In the genomic region with DNA sequence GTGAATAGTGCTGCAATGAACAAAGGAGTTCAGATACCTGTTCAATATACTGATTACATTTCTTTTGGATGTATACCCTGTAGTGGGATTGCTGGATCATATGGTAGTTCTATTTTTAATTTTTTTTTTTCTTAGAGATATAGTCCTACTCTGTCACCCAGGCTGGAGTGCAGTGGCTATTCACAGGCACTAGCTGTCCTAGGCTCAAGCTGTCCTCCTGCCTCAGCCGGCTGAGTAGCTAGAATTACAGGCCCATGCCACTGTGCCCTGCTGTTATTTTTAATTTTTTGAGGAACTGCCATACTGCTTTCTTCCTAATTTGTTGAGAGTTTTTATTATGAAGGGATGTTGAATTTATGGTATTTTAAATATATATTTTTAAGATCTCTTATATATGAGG, we compare ENCODE assay signal across 38 cellular contexts. TPM values are rescaled to one million over a fixed set of nuclear protein-coding genes. Genes with fewer than 3 reads are reported as not detected.
"Had no signal": no experiment of that assay in that cellular context is flagged by ENCODE, and none has a peak within 500 bp of the region (broad histone marks: within the 10 kb centered on the region; RNA-seq: fewer than 3 reads in every experiment).

No MANE protein-coding gene starts in this region.

- H3K4me1 ChIP-seq: adrenal gland, body of pancreas, breast epithelium had no signal

- H3K36me3 ChIP-seq: adrenal gland, brain microvascular endothelial cell, breast epithelium had no signal

- H3K9me3 Mint-ChIP-seq: activated B cell treated with CpG ODN at 0.5 μM for 24 hours; activated CD4-positive, alpha-beta memory T cell treated with anti-CD3 and anti-CD28 coated beads for 36 hours; activated CD4-positive, alpha-beta T cell treated with anti-CD3 and anti-CD28 coated beads, Interleukin-2, amount 10 ng/mL, durations not matched to agents 24 days and 14 days; activated CD8-positive, alpha-beta T cell treated with anti-CD3 and anti-CD28 coated beads for 36 hours; activated naive CD4-positive, alpha-beta T cell treated with anti-CD3 and anti-CD28 coated beads for 36 hours; activated naive CD8-positive, alpha-beta T cell treated with anti-CD3 and anti-CD28 coated beads for 36 hours; activated T-cell treated with anti-CD3 and anti-CD28 coated beads, Interleukin-2, amount 50 U/mL, for 4 hours; activated T-cell treated with anti-CD3 and anti-CD28 coated beads, Interleukin-2, amount 50 U/mL, for 72 hours; activated T-helper 1 cell treated with anti-CD3 and anti-CD28 coated beads, Interleukin-12 subunit alpha, Interleukin-12 subunit beta, Interleukin-2, Interleukin-4 antibody, amounts not matched to agents 30 ng/mL and 10 ng/mL and 1 ng/mL, durations not matched to agents 14 hours and 24 hours and 36 hours; activated T-helper 17 cell treated with anti-CD3 and anti-CD28 coated beads, Interleukin-2, amount 50 U/mL, for 72 hours; central memory CD8-positive, alpha-beta T cell; T-helper 1 cell treated with Interleukin-12 subunit alpha and Interleukin-12 subunit beta and Interleukin-4 antibody, amounts not matched to agents 30 μg/mL and 1 μg/mL, for 36 hours; T-helper 2 cell treated with Interferon-gamma antibody and Interleukin-4, amounts not matched to agents 5 μg/mL and 100 μg/mL, for 36 hours had no signal

- H3K27ac Mint-ChIP-seq: activated B cell treated with CpG ODN at 0.5 μM for 24 hours; activated CD4-positive, alpha-beta memory T cell treated with anti-CD3 and anti-CD28 coated beads for 36 hours; activated CD4-positive, alpha-beta T cell treated with anti-CD3 and anti-CD28 coated beads, Interleukin-2, amount 10 ng/mL, durations not matched to agents 24 days and 14 days; activated CD8-positive, alpha-beta T cell treated with anti-CD3 and anti-CD28 coated beads for 36 hours; activated naive CD4-positive, alpha-beta T cell treated with anti-CD3 and anti-CD28 coated beads for 36 hours; activated naive CD4-positive, alpha-beta T cell treated with anti-CD3 and anti-CD28 coated beads, Interleukin-2, amount 50 U/mL, for 72 hours; activated naive CD8-positive, alpha-beta T cell treated with anti-CD3 and anti-CD28 coated beads for 36 hours; activated T-cell treated with anti-CD3 and anti-CD28 coated beads, Interleukin-2, amount 50 U/mL, for 72 hours; activated T-helper 1 cell treated with anti-CD3 and anti-CD28 coated beads, Interleukin-12 subunit alpha, Interleukin-12 subunit beta, Interleukin-2, Interleukin-4 antibody, amounts not matched to agents 30 ng/mL and 10 ng/mL and 1 ng/mL, durations not matched to agents 14 hours and 24 hours and 36 hours; activated T-helper 17 cell treated with anti-CD3 and anti-CD28 coated beads, Interleukin-2, amount 50 U/mL, for 72 hours; T-helper 1 cell treated with Interleukin-12 subunit alpha and Interleukin-12 subunit beta and Interleukin-4 antibody, amounts not matched to agents 30 μg/mL and 1 μg/mL, for 36 hours; T-helper 2 cell treated with Interferon-gamma antibody and Interleukin-4, amounts not matched to agents 5 μg/mL and 100 μg/mL, for 36 hours had no signal

- DNase-seq: activated B cell treated with CpG ODN at 0.5 μM for 24 hours; activated CD4-positive, alpha-beta memory T cell treated with anti-CD3 and anti-CD28 coated beads for 36 hours; activated CD4-positive, alpha-beta T cell treated with anti-CD3 and anti-CD28 coated beads for 4 hours; activated CD4-positive, alpha-beta T cell treated with anti-CD3 and anti-CD28 coated beads, Interleukin-2, amount 10 ng/mL, durations not matched to agents 24 days and 14 days; activated CD4-positive, alpha-beta T cell treated with anti-CD3 and anti-CD28 coated beads, Interleukin-2, amount 50 U/mL, for 1 hour; activated CD4-positive, alpha-beta T cell treated with anti-CD3 and anti-CD28 coated beads, Interleukin-2, amount 50 U/mL, for 4 hours; activated CD4-positive, CD25-positive, alpha-beta regulatory T cell treated with anti-CD3 and anti-CD28 coated beads, Interleukin-2, amount 50 U/mL, for 72 hours; activated CD8-positive, alpha-beta memory T cell treated with anti-CD3 and anti-CD28 coated beads, Interleukin-2, amount 50 U/mL, for 4 hours; activated CD8-positive, alpha-beta T cell treated with anti-CD3 and anti-CD28 coated beads for 36 hours; activated effector memory CD4-positive, alpha-beta T cell treated with anti-CD3 and anti-CD28 coated beads, Interleukin-2, amount 50 U/mL, for 16 hours; activated gamma-delta T cell treated with Interleukin-2 at 50 U/mL for 16 hours; activated naive CD4-positive, alpha-beta T cell; activated naive CD4-positive, alpha-beta T cell treated with anti-CD3 and anti-CD28 coated beads for 36 hours; activated naive CD4-positive, alpha-beta T cell treated with anti-CD3 and anti-CD28 coated beads, Interleukin-2, amount 50 U/mL, for 16 hours; activated naive CD8-positive, alpha-beta T cell treated with anti-CD3 and anti-CD28 coated beads for 36 hours; activated T-cell treated with anti-CD3 and anti-CD28 coated beads for 4 hours; activated T-cell treated with anti-CD3 and anti-CD28 coated beads, Interleukin-2, amount 50 U/mL, for 1 hour; activated T-cell treated with anti-CD3 and anti-CD28 coated beads, Interleukin-2, amount 50 U/mL, for 4 hours; activated T-cell treated with anti-CD3 and anti-CD28 coated beads, Interleukin-2, amount 50 U/mL, for 72 hours; adrenal gland; amniotic stem cell; aorta; body of pancreas; brain microvascular endothelial cell; caudate nucleus; SW 1271; T-helper 1 cell; T-helper 2 cell; T-helper 9 cell had no signal

- H3K4me1 Mint-ChIP-seq: activated B cell treated with CpG ODN at 0.5 μM for 24 hours; activated CD4-positive, alpha-beta T cell treated with anti-CD3 and anti-CD28 coated beads, Interleukin-2, amount 10 ng/mL, durations not matched to agents 24 days and 14 days; activated naive CD8-positive, alpha-beta T cell treated with anti-CD3 and anti-CD28 coated beads for 36 hours; activated T-helper 17 cell treated with anti-CD3 and anti-CD28 coated beads, Interleukin-2, amount 50 U/mL, for 72 hours; central memory CD8-positive, alpha-beta T cell had no signal

- H3K27me3 Mint-ChIP-seq: activated B cell treated with CpG ODN at 0.5 μM for 24 hours; central memory CD8-positive, alpha-beta T cell had no signal

- ATAC-seq: activated CD8-positive, alpha-beta T cell treated with anti-CD3 and anti-CD28 coated beads for 36 hours; activated naive CD4-positive, alpha-beta T cell treated with anti-CD3 and anti-CD28 coated beads, Interleukin-2, amount 50 U/mL, for 72 hours; activated T-cell treated with anti-CD3 and anti-CD28 coated beads, Interleukin-2, amount 50 U/mL, for 4 hours; activated T-cell treated with anti-CD3 and anti-CD28 coated beads, Interleukin-2, amount 50 U/mL, for 72 hours; activated T-helper 17 cell treated with anti-CD3 and anti-CD28 coated beads, Interleukin-2, amount 50 U/mL, for 72 hours; body of pancreas had no signal

- H3K27me3 ChIP-seq: adrenal gland, body of pancreas, brain microvascular endothelial cell, breast epithelium had no signal

- H3K27ac ChIP-seq: adrenal gland, body of pancreas, brain microvascular endothelial cell, breast epithelium, VCaP had no signal

- H3K9me3 ChIP-seq: adrenal gland, body of pancreas, breast epithelium had no signal

- H3K4me3 Mint-ChIP-seq: activated B cell treated with CpG ODN at 0.5 μM for 24 hours; activated CD4-positive, alpha-beta memory T cell treated with anti-CD3 and anti-CD28 coated beads for 36 hours; activated CD4-positive, alpha-beta T cell treated with anti-CD3 and anti-CD28 coated beads, Interleukin-2, amount 10 ng/mL, durations not matched to agents 24 days and 14 days; activated CD8-positive, alpha-beta T cell treated with anti-CD3 and anti-CD28 coated beads for 36 hours; activated naive CD4-positive, alpha-beta T cell treated with anti-CD3 and anti-CD28 coated beads for 36 hours; activated naive CD8-positive, alpha-beta T cell treated with anti-CD3 and anti-CD28 coated beads for 36 hours; activated T-cell treated with anti-CD3 and anti-CD28 coated beads, Interleukin-2, amount 50 U/mL, for 4 hours; activated T-cell treated with anti-CD3 and anti-CD28 coated beads, Interleukin-2, amount 50 U/mL, for 72 hours; activated T-helper 1 cell treated with anti-CD3 and anti-CD28 coated beads, Interleukin-12 subunit alpha, Interleukin-12 subunit beta, Interleukin-2, Interleukin-4 antibody, amounts not matched to agents 30 ng/mL and 10 ng/mL and 1 ng/mL, durations not matched to agents 14 hours and 24 hours and 36 hours; activated T-helper 17 cell treated with anti-CD3 and anti-CD28 coated beads, Interleukin-2, amount 50 U/mL, for 72 hours; central memory CD8-positive, alpha-beta T cell; T-helper 1 cell treated with Interleukin-12 subunit alpha and Interleukin-12 subunit beta and Interleukin-4 antibody, amounts not matched to agents 30 μg/mL and 1 μg/mL, for 36 hours; T-helper 2 cell treated with Interferon-gamma antibody and Interleukin-4, amounts not matched to agents 5 μg/mL and 100 μg/mL, for 36 hours had no signal

- H3K4me3 ChIP-seq: adrenal gland, body of pancreas, breast epithelium had no signal

- H3K36me3 Mint-ChIP-seq: activated CD4-positive, alpha-beta memory T cell treated with anti-CD3 and anti-CD28 coated beads for 36 hours; activated naive CD4-positive, alpha-beta T cell treated with anti-CD3 and anti-CD28 coated beads, Interleukin-2, amount 50 U/mL, for 72 hours; activated naive CD8-positive, alpha-beta T cell treated with anti-CD3 and anti-CD28 coated beads for 36 hours had no signal

RNA-seq across cellular contexts. Expression of a gene that starts 23.0 kb away (rescaled TPM):
- total RNA-seq: activated B cell treated with CpG ODN at 0.5 μM for 24 hours; activated CD4-positive, alpha-beta memory T cell treated with anti-CD3 and anti-CD28 coated beads for 36 hours; activated CD4-positive, alpha-beta T cell treated with anti-CD3 and anti-CD28 coated beads, Interleukin-2, amount 10 ng/mL, durations not matched to agents 24 days and 14 days; activated CD8-positive, alpha-beta memory T cell treated with anti-CD3 and anti-CD28 coated beads for 36 hours; activated CD8-positive, alpha-beta T cell treated with anti-CD3 and anti-CD28 coated beads for 36 hours; activated naive CD4-positive, alpha-beta T cell treated with anti-CD3 and anti-CD28 coated beads for 36 hours; activated naive CD4-positive, alpha-beta T cell treated with anti-CD3 and anti-CD28 coated beads, Interleukin-2, amount 50 U/mL, for 72 hours; activated naive CD8-positive, alpha-beta T cell treated with anti-CD3 and anti-CD28 coated beads for 36 hours; activated T-cell treated with anti-CD3 and anti-CD28 coated beads, Interleukin-2, amount 50 U/mL, for 4 hours; activated T-cell treated with anti-CD3 and anti-CD28 coated beads, Interleukin-2, amount 50 U/mL, for 72 hours; activated T-helper 1 cell treated with anti-CD3 and anti-CD28 coated beads, Interleukin-12 subunit alpha, Interleukin-12 subunit beta, Interleukin-2, Interleukin-4 antibody, amounts not matched to agents 30 ng/mL and 10 ng/mL and 1 ng/mL, durations not matched to agents 14 hours and 24 hours and 36 hours; activated T-helper 17 cell treated with anti-CD3 and anti-CD28 coated beads, Interleukin-2, amount 50 U/mL, for 72 hours; body of pancreas had no signal
